Comparison of ENCODE assay signal across 29 cellular contexts in the genomic region with DNA sequence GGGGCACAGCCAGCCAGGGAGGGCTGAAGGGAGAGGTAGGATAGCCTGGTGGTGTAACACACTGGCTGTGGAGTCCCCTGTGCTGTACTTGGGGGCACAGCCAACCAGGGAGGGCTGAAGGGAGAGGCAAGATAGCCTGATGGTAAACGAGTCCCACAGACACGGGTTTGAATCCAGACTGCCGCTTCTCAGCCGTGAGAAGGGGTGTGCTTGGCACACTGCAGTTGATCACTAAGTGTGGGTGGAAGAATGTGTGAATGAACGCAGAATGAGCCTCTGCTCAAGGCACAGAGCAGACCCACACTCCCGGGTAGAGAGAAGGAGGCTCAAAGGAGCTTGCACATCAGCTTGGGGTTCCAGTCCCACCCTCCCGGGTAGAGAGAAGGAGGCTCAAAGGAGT.
"Had no signal": no experiment of that assay in that cellular context is flagged by ENCODE, and none has a peak within 500 bp of the region (broad histone marks: within the 10 kb centered on the region; RNA-seq: fewer than 3 reads in every experiment).

No MANE protein-coding gene starts in this region.

- H3K27me3 ChIP-seq: breast epithelium, Peyer's patch, SJSA1 had no signal

- H3K27me3 Mint-ChIP-seq: activated naive CD4-positive, alpha-beta T cell treated with anti-CD3 and anti-CD28 coated beads, Interleukin-2, amount 50 U/mL, for 24 hours had no signal

- H3K36me3 ChIP-seq: breast epithelium had no signal

- H3K4me3 Mint-ChIP-seq: activated CD8-positive, alpha-beta T cell treated with anti-CD3 and anti-CD28 coated beads, Interleukin-2, amount 10 ng/mL, durations not matched to agents 7 days and 5 days; activated naive CD4-positive, alpha-beta T cell treated with anti-CD3 and anti-CD28 coated beads, Interleukin-2, amount 50 U/mL, for 24 hours; activated T-helper 1 cell treated with anti-CD3 and anti-CD28 coated beads, Interleukin-12 subunit alpha, Interleukin-12 subunit beta, Interleukin-2, Interleukin-4 antibody, amounts not matched to agents 30 ng/mL and 10 ng/mL and 1 ng/mL, durations not matched to agents 14 hours and 24 hours and 36 hours; T-helper 1 cell treated with Interleukin-12 subunit alpha and Interleukin-12 subunit beta and Interleukin-4 antibody, amounts not matched to agents 30 μg/mL and 1 μg/mL, for 36 hours had no signal

- H3K27ac Mint-ChIP-seq: activated CD8-positive, alpha-beta T cell treated with anti-CD3 and anti-CD28 coated beads, Interleukin-2, amount 10 ng/mL, durations not matched to agents 7 days and 5 days; activated naive CD4-positive, alpha-beta T cell treated with anti-CD3 and anti-CD28 coated beads, Interleukin-2, amount 50 U/mL, for 24 hours; activated T-helper 1 cell treated with anti-CD3 and anti-CD28 coated beads, Interleukin-12 subunit alpha, Interleukin-12 subunit beta, Interleukin-2, Interleukin-4 antibody, amounts not matched to agents 30 ng/mL and 10 ng/mL and 1 ng/mL, durations not matched to agents 14 hours and 24 hours and 36 hours had no signal

- H3K4me1 ChIP-seq: breast epithelium, Peyer's patch, SJSA1 had no signal

- H3K27ac ChIP-seq: Peyer's patch, SJSA1 had no signal

- FAIRE-seq: K562 had no signal

- ATAC-seq: activated CD4-positive, CD25-positive, alpha-beta regulatory T cell treated with anti-CD3 and anti-CD28 coated beads, Interleukin-2, amount 50 U/mL, for 24 hours; activated CD8-positive, alpha-beta T cell treated with anti-CD3 and anti-CD28 coated beads, Interleukin-2, amount 10 ng/mL, durations not matched to agents 7 days and 5 days; K562; SK-N-SH treated with all-trans-retinoic acid at 6 μM for 48 hours had no signal

- H3K9me3 ChIP-seq: breast epithelium, Peyer's patch, SJSA1 had no signal

- DNase-seq: activated CD4-positive, alpha-beta T cell treated with anti-CD3 and anti-CD28 coated beads for 4 hours; activated CD4-positive, alpha-beta T cell treated with anti-CD3 and anti-CD28 coated beads, Interleukin-2, amount 50 U/mL, for 4 hours; activated CD8-positive, alpha-beta memory T cell treated with anti-CD3 and anti-CD28 coated beads, Interleukin-2, amount 50 U/mL, for 48 hours; activated CD8-positive, alpha-beta T cell treated with anti-CD3 and anti-CD28 coated beads, Interleukin-2, amount 10 ng/mL, durations not matched to agents 7 days and 5 days; activated effector memory CD4-positive, alpha-beta T cell treated with Interleukin-2 at 50 U/mL for 16 hours; activated naive CD4-positive, alpha-beta T cell; activated T-cell treated with anti-CD3 and anti-CD28 coated beads, Interleukin-2, amount 50 U/mL, for 1 hour; Karpas-422; MM.1S; NCI-H1105; NCI-H1436; NCI-H1694 treated with DMSO at 0.1 percent for 48 hours; NCI-H2029 treated with DMSO at 0.1 percent for 48 hours; NCI-H345; NCI-H510A; NCI-H526 treated with DMSO at 0.1 percent for 48 hours; NCI-H82; NK-92 treated with Interleukin-12 subunit alpha and Interleukin-12 subunit beta, amount 100 ng/mL, for 24 hours; OCI-M1; Peyer's patch; SW 1271 had no signal

- H3K4me3 ChIP-seq: breast epithelium, K562, Peyer's patch, SJSA1 had no signal

- H3K4me1 Mint-ChIP-seq: activated naive CD4-positive, alpha-beta T cell treated with anti-CD3 and anti-CD28 coated beads, Interleukin-2, amount 50 U/mL, for 24 hours had no signal
